Comparison of ENCODE assay signal across 8 cellular contexts in the genomic region with DNA sequence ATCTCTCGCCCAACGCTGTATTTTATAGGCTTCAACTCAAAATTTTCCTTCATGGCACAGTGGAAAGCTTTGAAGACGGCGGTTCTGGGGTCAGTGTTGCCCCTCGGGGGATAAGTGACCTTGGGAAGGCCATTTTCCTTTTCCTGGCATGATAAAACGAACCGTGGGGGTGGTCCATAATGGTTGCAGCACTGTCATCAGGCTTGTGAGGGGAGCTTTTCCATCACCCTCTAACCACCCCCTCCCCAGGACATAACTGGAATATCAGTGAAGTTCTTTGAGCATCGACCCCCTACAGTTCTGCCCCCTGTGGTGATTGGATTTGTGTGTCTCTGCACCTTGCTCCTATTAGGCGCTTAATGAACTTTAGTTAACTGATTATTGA. TPM values are rescaled to one million over a fixed set of nuclear protein-coding genes. Genes with fewer than 3 reads are reported as not detected.
A peak's percentile ranks its signal among the peaks of the same experiment; 100 is the strongest.
DNase-seq lines count a peak whose midpoint lies in the region; ATAC-seq and TF ChIP-seq lines count a peak whose summit lies in the region.

No MANE protein-coding gene starts in this region.

- H3K9me3 Mint-ChIP-seq in progenitor cell of endocrine pancreas (ENCODE audit: low read depth), result no peaks in the 10 kb centered on the region

- no peaks in the 10 kb centered on the region for H3K4me1 ChIP-seq in SJCRH30

- peak overlapping the region; percentile 82 for H3K4me3 Mint-ChIP-seq in progenitor cell of endocrine pancreas (ENCODE audit: low read depth)

- DNase-seq in NCI-H1105 treated with DMSO at 0.1 percent for 48 hours (lab: John Stamatoyannopoulos, UW) (peak; percentile 15), NCI-H1105 (lab: John Stamatoyannopoulos, UW) (no peak), SJCRH30 (no peak), fibroblast of pulmonary artery (ENCODE audit: low read depth) (no peak), progenitor cell of endocrine pancreas (ENCODE audit: low spot score, unreplicated experiment) (no peak)
- no peak for DNase-seq in stimulated activated CD4-positive, alpha-beta T cell treated with anti-CD3 and anti-CD28 coated beads, Interleukin-2, amount 100 ng/mL, for 48 hours

- peaks cover 15% of the 10 kb centered on the region for H3K4me1 Mint-ChIP-seq in progenitor cell of endocrine pancreas (ENCODE audit: low read depth)

- H3K27me3 Mint-ChIP-seq in progenitor cell of endocrine pancreas, result no peaks in the 10 kb centered on the region

- H3K36me3 Mint-ChIP-seq in progenitor cell of endocrine pancreas (ENCODE audit: insufficient read depth), result no peaks in the 10 kb centered on the region

- TF ChIP-seq CTCF in fibroblast of pulmonary artery (IDR thresholded peaks at IDR 0.05; ENCODE audit: low read length, missing control alignments) (peak; percentile 24), progenitor cell of endocrine pancreas (IDR thresholded peaks at IDR 0.05; ENCODE audit: unreplicated experiment) (peak; percentile 36)

- H3K4me3 ChIP-seq in SJCRH30 (peak overlapping the region; percentile 69), fibroblast of pulmonary artery (replicated peaks; ENCODE audit: low read depth, low read length) (peak overlapping the region; percentile 63)

- no peaks in the 10 kb centered on the region for H3K36me3 ChIP-seq in SJCRH30

- ATAC-seq in HG02759 (IDR thresholded peaks at IDR 0.05; ENCODE audit: unreplicated experiment) (no peak), GM21576 (IDR thresholded peaks at IDR 0.05; ENCODE audit: unreplicated experiment) (no peak)

- no peaks in the 10 kb centered on the region for H3K9me3 ChIP-seq in SJCRH30 (replicated peaks)

- peak overlapping the region; percentile 96 for H3K27ac Mint-ChIP-seq in progenitor cell of endocrine pancreas

- H3K27me3 ChIP-seq in SJCRH30, result no peaks in the 10 kb centered on the region

- H3K27ac ChIP-seq in SJCRH30, result peak overlapping the region; percentile 49

RNA-seq across cellular contexts. Expression of a gene that starts 16.0 kb away (rescaled TPM):
- total RNA-seq in SJCRH30 (2014; rRNA removed; shearing (Covaris generic)), result 2.9 and 3.1 TPM in 2 replicates
- 73.7 and 88.8 TPM in 2 replicates for total RNA-seq in progenitor cell of endocrine pancreas

Comparison
In these comparisons a context has a peak if more than half of its experiments do, and no peak if none do; other contexts are left out.
1. RNA of a gene that starts 16.0 kb away (total RNA-seq): 73.7 to 88.8 TPM in progenitor cell of endocrine pancreas; 2.9 to 3.1 TPM in SJCRH30; every median in the first group is over 10 times any median in the second.